ENCODE assay signal across 8 cellular contexts in genomic region chr19:18558595-18558994, GRCh38. TPM values are rescaled to one million over a fixed set of nuclear protein-coding genes. Genes with fewer than 3 reads are reported as not detected.
DNase-seq lines count a peak whose midpoint lies in the region; ATAC-seq and TF ChIP-seq lines count a peak whose summit lies in the region.

No MANE protein-coding gene starts in this region.

- ATAC-seq in right lobe of liver (no peak), GM19328 (IDR thresholded peaks at IDR 0.05; ENCODE audit: unreplicated experiment) (no peak)

- DNase-seq in activated T-cell treated with anti-CD3 and anti-CD28 coated beads, Interleukin-2, amount 50 U/mL, for 24 hours, result no peak
- no peak for DNase-seq in activated T-cell treated with anti-CD3 and anti-CD28 coated beads, Interleukin-2, amount 50 U/mL, for 1 hour
- DNase-seq in adrenal gland (no peak), right lobe of liver (no peak), tibial nerve (ENCODE audit: low spot score in 2 of 2) (no peak), Kasumi-1 (lab: John Stamatoyannopoulos, UW) (no peak)
- no peak for DNase-seq in stimulated activated CD4-positive, alpha-beta T cell treated with anti-CD3 and anti-CD28 coated beads, Interleukin-12 subunit alpha, Interleukin-12 subunit beta, amount 100 ng/mL, for 4 hours

- no peaks in the 10 kb centered on the region for H3K9me3 Mint-ChIP-seq in activated T-cell treated with anti-CD3 and anti-CD28 coated beads, Interleukin-2, amount 50 U/mL, for 24 hours

- intact Hi-C loops in adrenal gland (cut with DNase I) (no loop called here), right lobe of liver (cut with DNase I) (no loop called here)

- H3K27me3 ChIP-seq in adrenal gland, result no peaks in the 10 kb centered on the region
- H3K27me3 ChIP-seq in right lobe of liver, result no peaks in the 10 kb centered on the region
- no peaks in the 10 kb centered on the region for H3K27me3 ChIP-seq in tibial nerve

- no peak for TF ChIP-seq EP300 in tibial nerve (IDR thresholded peaks at IDR 0.05)

- no peaks in the 10 kb centered on the region for H3K9me3 ChIP-seq in adrenal gland (replicated peaks in 1 of 3)
- H3K9me3 ChIP-seq in right lobe of liver, result no peaks in the 10 kb centered on the region
- no peaks in the 10 kb centered on the region for H3K9me3 ChIP-seq in tibial nerve

- H3K27me3 Mint-ChIP-seq in activated T-cell treated with anti-CD3 and anti-CD28 coated beads, Interleukin-2, amount 50 U/mL, for 24 hours, result no peaks in the 10 kb centered on the region

- H3K4me3 ChIP-seq in adrenal gland (peak overlapping the region in 2 of 4 donors; percentile 58 to 87), right lobe of liver (peak overlapping the region; percentile 84 to 97 (median 97)), tibial nerve (peak overlapping the region; percentile 70 to 98 (median 82))

- peaks cover 22% of the 10 kb centered on the region for H3K4me1 Mint-ChIP-seq in activated T-cell treated with anti-CD3 and anti-CD28 coated beads, Interleukin-2, amount 50 U/mL, for 24 hours (ENCODE audit: low read depth)

- peaks cover 6 to 12% of the 10 kb centered on the region in 2 donors for H3K4me1 ChIP-seq in adrenal gland (replicated peaks in 1 of 2)
- H3K4me1 ChIP-seq in right lobe of liver, result peaks cover 0 to 9% (median 3%) of the 10 kb centered on the region in 4 donors
- H3K4me1 ChIP-seq in tibial nerve, result peaks cover 0 to 37% (median 13%) of the 10 kb centered on the region in 4 donors

- TF ChIP-seq POLR2A in adrenal gland (IDR thresholded peaks at IDR 0.05) (no peak), right lobe of liver (IDR thresholded peaks at IDR 0.05) (no peak), tibial nerve (IDR thresholded peaks at IDR 0.05) (no peak)

- peak overlapping the region; percentile 85 for H3K4me3 Mint-ChIP-seq in activated T-cell treated with anti-CD3 and anti-CD28 coated beads, Interleukin-2, amount 50 U/mL, for 24 hours

- H3K36me3 ChIP-seq in adrenal gland (replicated peaks in 1 of 2), result peaks cover 0 to 5% of the 10 kb centered on the region in 2 donors
- H3K36me3 ChIP-seq in right lobe of liver, result peaks cover 0 to 7% (median 2%) of the 10 kb centered on the region in 4 donors
- H3K36me3 ChIP-seq in tibial nerve, result peaks cover 0 to 18% (median 0%) of the 10 kb centered on the region in 3 donors

- TF ChIP-seq CTCF in adrenal gland (IDR thresholded peaks at IDR 0.05) (no peak), right lobe of liver (IDR thresholded peaks at IDR 0.05) (no peak), tibial nerve (IDR thresholded peaks at IDR 0.05) (no peak)

- H3K36me3 Mint-ChIP-seq in activated T-cell treated with anti-CD3 and anti-CD28 coated beads, Interleukin-2, amount 50 U/mL, for 24 hours (ENCODE audit: low read depth), result peaks cover 50% of the 10 kb centered on the region

- peak overlapping the region; percentile 97 for H3K27ac Mint-ChIP-seq in activated T-cell treated with anti-CD3 and anti-CD28 coated beads, Interleukin-2, amount 50 U/mL, for 24 hours

- 23 to 61% (median 39%) methylated on average over 3 of the region's 3 CpGs for WGBS in adrenal gland, 4 donors
- WGBS in right lobe of liver (ENCODE audit: insufficient coverage, low coverage, low lambda C conversion rate, missing lambda C conversion rate), result 29% methylated on average over 1 of the region's 3 CpGs
- WGBS in tibial nerve, 2 donors, result 39 to 43% methylated on average over 3 of the region's 3 CpGs

- peak overlapping the region; percentile 73 to 98 (median 89) for H3K27ac ChIP-seq in adrenal gland
- peak overlapping the region; percentile 80 to 94 (median 87) for H3K27ac ChIP-seq in right lobe of liver
- peak overlapping the region; percentile 92 to 95 (median 94) for H3K27ac ChIP-seq in tibial nerve

RNA-seq across cellular contexts. Expression of gene KXD1, which starts 0.9 kb away (rescaled TPM):
- total RNA-seq in adrenal gland (100 to 1,000 TPM in 3 of 8 donors, 10 to 100 TPM in 5; 72.4 to 165 (median 87.5) TPM), right lobe of liver (10 to 100 TPM; 30.2 to 93.0 (median 36.1) TPM), tibial nerve (100 to 1,000 TPM; 122 to 298 (median 167) TPM)
- 100 to 1,000 TPM in 1 of 3 donors, 10 to 100 TPM in 2; 74.2 to 120 (median 79.4) TPM for polyA plus RNA-seq in adrenal gland

RNA-seq across cellular contexts. Expression of gene UBA52, which starts 13.1 kb away (rescaled TPM):
- total RNA-seq in adrenal gland, result 1,000 to 10,000 TPM in 6 of 8 donors, 100 to 1,000 TPM in 2; 781 to 1,331 (median 1,042) TPM
- polyA plus RNA-seq in adrenal gland, result 1,000 to 10,000 TPM in 2 of 3 donors, 100 to 1,000 TPM in 1; 950 to 1,900 (median 1,669) TPM
- 100 to 1,000 TPM; 256 to 470 (median 406) TPM for total RNA-seq in right lobe of liver
- total RNA-seq in tibial nerve, result 100 to 1,000 TPM; 504 to 826 (median 521) TPM

RNA-seq across cellular contexts. Expression of gene FKBP8, which starts 15.2 kb away (rescaled TPM):
- total RNA-seq in adrenal gland, result 100 to 1,000 TPM; 171 to 463 (median 265) TPM
- polyA plus RNA-seq in adrenal gland, result 100 to 1,000 TPM in 2 of 3 donors, 10 to 100 TPM in 1; 26.3 to 816 (median 417) TPM
- 100 to 1,000 TPM in 3 of 6 experiments, 10 to 100 TPM in 3; 92.7 to 179 (median 118) TPM for total RNA-seq in right lobe of liver
- total RNA-seq in tibial nerve, result 100 to 1,000 TPM; 391 to 451 (median 434) TPM

RNA-seq across cellular contexts. Expression of gene REX1BD, which starts 30.0 kb away (rescaled TPM):
- total RNA-seq in adrenal gland (100 to 1,000 TPM in 3 of 8 donors, 10 to 100 TPM in 5; 56.1 to 268 (median 91.7) TPM), right lobe of liver (10 to 100 TPM; 30.4 to 71.7 (median 45.6) TPM), tibial nerve (100 to 1,000 TPM; 186 to 226 (median 210) TPM)
- 100 to 1,000 TPM in 2 of 3 donors, 1 to 10 TPM in 1; 8.8 to 156 (median 148) TPM for polyA plus RNA-seq in adrenal gland

RNA-seq across cellular contexts. Expression of gene ELL, which starts 36.7 kb away (rescaled TPM):
- 10 to 100 TPM in 7 of 8 donors, 1 to 10 TPM in 1; 9.8 to 28.3 (median 15.2) TPM for total RNA-seq in adrenal gland
- 10 to 100 TPM in 1 of 3 donors, 1 to 10 TPM in 2; 1.8 to 14.3 (median 9.1) TPM for polyA plus RNA-seq in adrenal gland
- total RNA-seq in right lobe of liver, result 10 to 100 TPM in 2 of 6 experiments, 1 to 10 TPM in 4; 5.3 to 11.9 (median 8.6) TPM
- 10 to 100 TPM; 13.8 to 45.9 (median 26.0) TPM for total RNA-seq in tibial nerve
